Comparison of ENCODE assay signal across 16 cellular contexts in the genomic region with DNA sequence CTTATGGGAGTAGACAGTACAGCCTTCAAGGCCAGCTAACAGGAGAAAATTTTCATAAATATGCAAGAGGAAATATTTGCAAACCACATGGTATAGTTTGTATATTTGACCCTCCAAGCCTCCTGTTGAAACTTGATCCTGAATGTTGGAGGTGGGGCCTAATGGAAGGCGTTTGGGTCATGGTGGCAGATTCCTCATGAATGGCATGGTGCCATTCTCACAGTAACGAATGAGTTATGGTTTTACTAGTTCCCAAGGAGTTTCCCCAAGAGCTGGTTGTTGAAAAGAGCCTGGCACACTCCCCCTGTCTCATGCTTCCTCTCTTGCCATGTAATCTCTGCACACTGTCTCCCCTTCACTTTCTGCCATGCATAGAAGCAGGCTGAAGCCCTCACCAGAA. TPM values are rescaled to one million over a fixed set of nuclear protein-coding genes. Genes with fewer than 3 reads are reported as not detected.
DNase-seq lines count a peak whose midpoint lies in the region; ATAC-seq, FAIRE-seq and TF ChIP-seq lines count a peak whose summit lies in the region.
"Had no signal": no experiment of that assay in that cellular context is flagged by ENCODE, and none has a peak within 500 bp of the region (broad histone marks: within the 10 kb centered on the region; RNA-seq: fewer than 3 reads in every experiment).

No MANE protein-coding gene starts in this region.

- peaks cover 2% of the 10 kb centered on the region for H3K4me1 Mint-ChIP-seq in astrocyte (ENCODE audit: low read depth, unreplicated experiment)

- H3K4ac ChIP-seq in mesenchymal stem cell (ENCODE audit: low read depth in 1 of 2, low read length in 2 of 2) = no peak overlapping the region

- intact Hi-C loops in colonic mucosa (cut with DNase I) = no loop called here

- H2BK120ac ChIP-seq in mesenchymal stem cell (ENCODE audit: low read depth, low read length) = no peak overlapping the region

- H3K27ac ChIP-seq in astrocyte (ENCODE audit: low read depth, low read length) = no peak overlapping the region
- no peak overlapping the region for H3K27ac ChIP-seq in mesenchymal stem cell (ENCODE audit: low read length, poor library complexity, severe bottlenecking)
- no peak overlapping the region for H3K27ac ChIP-seq in colonic mucosa
- no peak overlapping the region for H3K27ac ChIP-seq in upper lobe of left lung

- H3K79me2 ChIP-seq in astrocyte (ENCODE audit: insufficient read depth, low read length) = peaks cover 18% of the 10 kb centered on the region

- H3K4me1 ChIP-seq in astrocyte (ENCODE audit: insufficient read depth, low read length) (no peaks in the 10 kb centered on the region), mesenchymal stem cell (ENCODE audit: control insufficient read depth, insufficient read depth, low read depth, low read length) (no peaks in the 10 kb centered on the region), colonic mucosa (peaks cover 5% of the 10 kb centered on the region), upper lobe of left lung (peaks cover 12 to 17% (median 14%) of the 10 kb centered on the region in 4 donors)

- H2BK12ac ChIP-seq in mesenchymal stem cell (ENCODE audit: low read length in 2 of 2) = no peak overlapping the region

- no peak overlapping the region for H2BK15ac ChIP-seq in mesenchymal stem cell (ENCODE audit: low read depth, poor library complexity, severe bottlenecking)

- H3K27me3 ChIP-seq in astrocyte (ENCODE audit: insufficient read depth, low read length) (no peaks in the 10 kb centered on the region), mesenchymal stem cell (ENCODE audit: control insufficient read depth in 1 of 2, insufficient read depth in 1 of 2, low read length in 2 of 2) (no peaks in the 10 kb centered on the region), colonic mucosa (no peaks in the 10 kb centered on the region), upper lobe of left lung (no peaks in the 10 kb centered on the region)

- H3K14ac ChIP-seq in mesenchymal stem cell (ENCODE audit: low read length in 2 of 2) = no peak overlapping the region

- peak overlapping the region in 1 of 2 experiments; percentile 14 for H3K18ac ChIP-seq in mesenchymal stem cell (ENCODE audit: low read depth in 1 of 2, low read length in 2 of 2)

- H3K4me3 ChIP-seq in astrocyte (ENCODE audit: insufficient read depth, low read depth, low read length) (no peak overlapping the region), mesenchymal stem cell (ENCODE audit: insufficient read depth in 1 of 2, low read depth in 1 of 2, low read length in 2 of 2) (no peak overlapping the region), colonic mucosa (no peak overlapping the region), upper lobe of left lung (no peak overlapping the region)
- H3K4me3 ChIP-seq: HAP-1 had no signal

- H3K9me3 Mint-ChIP-seq in astrocyte (ENCODE audit: unreplicated experiment) = no peaks in the 10 kb centered on the region
- H3K9me3 Mint-ChIP-seq: stimulated activated naive CD8-positive, alpha-beta T cell treated with anti-CD3 and anti-CD28 coated beads, Interleukin-15, amount 100 ng/mL, for 72 hours had no signal

- H3K27me3 Mint-ChIP-seq in astrocyte (ENCODE audit: low read depth, unreplicated experiment) = no peaks in the 10 kb centered on the region

- H3K79me1 ChIP-seq in mesenchymal stem cell (replicated peaks; ENCODE audit: low read length, poor library complexity, severe bottlenecking) = peaks cover 1% of the 10 kb centered on the region

- H4K91ac ChIP-seq in mesenchymal stem cell (ENCODE audit: low read length) = no peak overlapping the region

- no peak overlapping the region for H4K8ac ChIP-seq in mesenchymal stem cell (ENCODE audit: low read length)

- 41% methylated on average over 2 of the region's 2 CpGs for WGBS in mesenchymal stem cell
- WGBS in upper lobe of left lung, 2 donors = 36 to 57% methylated on average over 2 of the region's 2 CpGs

- H4K20me1 ChIP-seq in astrocyte (ENCODE audit: insufficient read depth, low read length) = no peaks in the 10 kb centered on the region

- H3K4me3 Mint-ChIP-seq in astrocyte (ENCODE audit: unreplicated experiment) = no peak overlapping the region
- H3K4me3 Mint-ChIP-seq: stimulated activated naive CD8-positive, alpha-beta T cell treated with anti-CD3 and anti-CD28 coated beads, Interleukin-15, amount 100 ng/mL, for 72 hours had no signal

- FAIRE-seq in astrocyte (lab: Jason Lieb, UNC) = no peak
- FAIRE-seq: endometrium, small intestine, TTC549 had no signal

- H3K4me2 ChIP-seq in astrocyte (ENCODE audit: low read length) = no peak overlapping the region
- H3K4me2 ChIP-seq in mesenchymal stem cell (ENCODE audit: low read length, poor library complexity, severe bottlenecking) = no peak overlapping the region

- H3K9me3 ChIP-seq in astrocyte (ENCODE audit: insufficient read depth, low read depth, low read length) (no peaks in the 10 kb centered on the region), mesenchymal stem cell (ENCODE audit: control insufficient read depth, low read length) (no peaks in the 10 kb centered on the region), colonic mucosa (no peaks in the 10 kb centered on the region), upper lobe of left lung (no peaks in the 10 kb centered on the region)
- H3K9me3 ChIP-seq: HAP-1 had no signal

- no peak overlapping the region for H2AFZ ChIP-seq in astrocyte (ENCODE audit: low read depth, low read length)
- H2AFZ ChIP-seq in mesenchymal stem cell (ENCODE audit: low read depth, low read length) = no peak overlapping the region

- no peak overlapping the region for H3K27ac Mint-ChIP-seq in astrocyte (ENCODE audit: unreplicated experiment)
- H3K27ac Mint-ChIP-seq: stimulated activated naive CD8-positive, alpha-beta T cell treated with anti-CD3 and anti-CD28 coated beads, Interleukin-15, amount 100 ng/mL, for 72 hours had no signal

- H3K9ac ChIP-seq in astrocyte (ENCODE audit: low read length) = no peak overlapping the region
- no peak overlapping the region for H3K9ac ChIP-seq in mesenchymal stem cell (ENCODE audit: low read length)
- H3K9ac ChIP-seq in colonic mucosa (ENCODE audit: low read depth in 2 of 2, low read length in 2 of 2) = no peak overlapping the region

- ATAC-seq in upper lobe of left lung (ENCODE audit: low FRiP score in 2 of 2) = no peak
- ATAC-seq: stimulated activated naive CD8-positive, alpha-beta T cell treated with anti-CD3 and anti-CD28 coated beads, Interleukin-15, amount 100 ng/mL, for 72 hours had no signal

- no peaks in the 10 kb centered on the region for H3K36me3 Mint-ChIP-seq in astrocyte (ENCODE audit: low read depth, unreplicated experiment)

- H3K23ac ChIP-seq in mesenchymal stem cell (ENCODE audit: low read length in 2 of 2) = no peak overlapping the region

- H3K36me3 ChIP-seq in astrocyte (ENCODE audit: insufficient read depth, low read length) (no peaks in the 10 kb centered on the region), mesenchymal stem cell (ENCODE audit: control insufficient read depth in 1 of 2, insufficient read depth in 2 of 2, low read depth in 1 of 2, low read length in 2 of 2) (peaks cover 0 to 4% of the 10 kb centered on the region in 2 experiments), colonic mucosa (no peaks in the 10 kb centered on the region), upper lobe of left lung (no peaks in the 10 kb centered on the region)
- H3K36me3 ChIP-seq: HAP-1 had no signal

- H2AK5ac ChIP-seq in mesenchymal stem cell (ENCODE audit: low read length, severe bottlenecking) = no peak overlapping the region

- peak; percentile 30 for DNase-seq in ELR (ENCODE audit: low read depth)
- DNase-seq in LHCN-M2 (ENCODE audit: low read depth) = peak; percentile 51
- DNase-seq in astrocyte (ENCODE audit: low read depth) = peak; percentile 3
- DNase-seq in mesenchymal stem cell = peak; percentile 26
- no peak for DNase-seq in colonic mucosa
- DNase-seq in middle frontal gyrus (ENCODE audit: extremely low spot score, low spot score) = no peak
- no peak for DNase-seq in upper lobe of left lung
- DNase-seq: activated naive CD4-positive, alpha-beta T cell; caudate nucleus; NCI-H1092 treated with DMSO at 0.1 percent for 48 hours; SHP77; small intestine; stimulated activated naive CD8-positive, alpha-beta T cell treated with anti-CD3 and anti-CD28 coated beads, Interleukin-15, amount 100 ng/mL, for 72 hours had no signal

- H2BK5ac ChIP-seq in mesenchymal stem cell (ENCODE audit: low read depth, low read length, poor library complexity, severe bottlenecking) = no peak overlapping the region

- TF ChIP-seq CTCF in astrocyte (IDR thresholded peaks at IDR 0.05; ENCODE audit: insufficient read depth, low read depth, low read length) (no peak), colonic mucosa (IDR thresholded peaks at IDR 0.05) (no peak), upper lobe of left lung (IDR thresholded peaks at IDR 0.05) (no peak)

- no peak for TF ChIP-seq POLR2A in upper lobe of left lung (IDR thresholded peaks at IDR 0.05)

- TF ChIP-seq EP300 in upper lobe of left lung (IDR thresholded peaks at IDR 0.05) = no peak

RNA-seq across cellular contexts. Expression of a gene that starts 3.3 kb away (rescaled TPM):
- total RNA-seq in LHCN-M2 (2014; rRNA removed) (129 and 135 TPM in 2 replicates), astrocyte (95.7 and 101 TPM in 2 replicates), colonic mucosa (10 to 100 TPM; 53.1 to 65.6 TPM), upper lobe of left lung (10 to 100 TPM; 44.9 to 81.0 (median 67.2) TPM)
- polyA plus RNA-seq in LHCN-M2 (2012) = 53.1 TPM
- 85.3 TPM for polyA plus RNA-seq in mesenchymal stem cell (2013, experiment 1 of 2)
- 85.1 TPM for polyA plus RNA-seq in mesenchymal stem cell (2013, experiment 2 of 2)

RNA-seq across cellular contexts. Expression of a gene that starts 42.9 kb away (rescaled TPM):
- 70.3 and 92.1 TPM in 2 replicates for total RNA-seq in LHCN-M2 (2014; rRNA removed)
- 31.4 TPM for polyA plus RNA-seq in LHCN-M2 (2012)
- 38.9 and 44.3 TPM in 2 replicates for total RNA-seq in astrocyte
- 28.1 TPM for polyA plus RNA-seq in mesenchymal stem cell (2013, experiment 1 of 2)
- 28.1 TPM for polyA plus RNA-seq in mesenchymal stem cell (2013, experiment 2 of 2)
- 100 to 1,000 TPM in 1 of 2 donors, 10 to 100 TPM in 1; 81.3 to 148 TPM for total RNA-seq in colonic mucosa
- 10 to 100 TPM; 18.5 to 63.6 (median 49.7) TPM for total RNA-seq in upper lobe of left lung

RNA-seq across cellular contexts. Expression of a gene that starts 45.2 kb away (rescaled TPM):
- 11.0 and 12.4 TPM in 2 replicates for total RNA-seq in LHCN-M2 (2014; rRNA removed)
- polyA plus RNA-seq in LHCN-M2 (2012) = 1.9 TPM
- 2.5 and 3.3 TPM in 2 replicates for total RNA-seq in astrocyte
- 1.3 TPM for polyA plus RNA-seq in mesenchymal stem cell (2013, experiment 1 of 2)
- 1.4 TPM for polyA plus RNA-seq in mesenchymal stem cell (2013, experiment 2 of 2)
- 1 to 10 TPM; 1.9 to 5.0 TPM for total RNA-seq in colonic mucosa
- total RNA-seq in upper lobe of left lung = 1 to 10 TPM in 4 of 6 donors, under 1 TPM in 2; 0.79 to 2.1 (median 1.1) TPM

Comparison
In these comparisons a context has a peak if more than half of its experiments do, and no peak if none do; other contexts are left out.
1. DNase-seq: peak in ELR (single experiment), LHCN-M2 (single experiment), astrocyte (single experiment) and mesenchymal stem cell (single experiment); none in colonic mucosa (single experiment), middle frontal gyrus (single experiment) and upper lobe of left lung (0 of 2).